Comparison of ENCODE assay signal across 22 cellular contexts in genomic region chr12:25783566-25783965, GRCh38.
"Had no signal": no experiment of that assay in that cellular context is flagged by ENCODE, and none has a peak within 500 bp of the region (broad histone marks: within the 10 kb centered on the region; RNA-seq: fewer than 3 reads in every experiment).

No MANE protein-coding gene starts in this region.

- H3K9me3 ChIP-seq: esophagus muscularis mucosa, gastroesophageal sphincter, heart left ventricle, left lung, lower lobe of right lung had no signal

- FAIRE-seq: colon, endothelial cell of umbilical vein, frontal cortex, islet of Langerhans, keratinocyte had no signal

- ATAC-seq: foreskin keratinocyte; gastroesophageal sphincter; heart left ventricle; left cardiac atrium; left lung; left ventricle myocardium superior; lower lobe of right lung; naive thymus-derived CD4-positive, alpha-beta T cell had no signal

- H3K4me3 ChIP-seq: coronary artery, dorsolateral prefrontal cortex, esophagus muscularis mucosa, gastroesophageal sphincter, heart left ventricle, left lung, lower lobe of right lung had no signal

- H3K4me1 ChIP-seq: foreskin keratinocyte, gastroesophageal sphincter, left lung, lower lobe of right lung had no signal

- H3K36me3 ChIP-seq: esophagus muscularis mucosa, gastroesophageal sphincter, heart left ventricle, left lung, lower lobe of right lung had no signal

- H3K27ac ChIP-seq: coronary artery, dorsolateral prefrontal cortex, esophagus muscularis mucosa, foreskin keratinocyte, gastroesophageal sphincter, heart left ventricle, left lung, lower lobe of right lung had no signal

- DNase-seq: dermis blood vessel endothelial cell; dorsolateral prefrontal cortex; effector CD4-positive, alpha-beta T cell; effector memory CD4-positive, alpha-beta T cell; foreskin keratinocyte; heart left ventricle; hippocampal formation; left cardiac atrium; left lung; left ventricle myocardium superior; lower lobe of right lung; mesenchymal stem cell; midbrain; naive thymus-derived CD4-positive, alpha-beta T cell had no signal

- H3K27me3 ChIP-seq: esophagus muscularis mucosa, foreskin keratinocyte, gastroesophageal sphincter, left lung had no signal
